In the genomic region with DNA sequence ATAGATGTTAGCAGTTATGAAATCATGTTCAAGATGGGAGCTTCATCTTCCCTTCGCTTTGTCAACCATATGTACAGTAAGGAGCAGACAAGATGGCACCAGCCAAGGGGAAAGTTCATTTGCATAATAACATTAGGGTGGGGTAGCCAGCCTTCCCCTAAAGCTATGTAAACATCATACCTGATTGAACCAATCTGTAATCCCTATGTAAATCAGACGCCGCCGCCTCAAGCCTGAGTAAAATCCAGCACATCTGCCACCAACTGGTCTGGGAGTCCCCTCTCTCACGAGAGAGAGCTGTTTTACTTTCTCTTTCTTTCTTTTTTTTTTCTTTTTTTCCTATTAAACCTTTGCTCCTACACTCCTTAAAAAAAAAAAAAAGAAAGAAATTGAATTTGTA, we compare ENCODE assay signal across 12 cellular contexts. TPM values are rescaled to one million over a fixed set of nuclear protein-coding genes. Genes with fewer than 3 reads are reported as not detected.
A peak's percentile ranks its signal among the peaks of the same experiment; 100 is the strongest.
DNase-seq lines count a peak whose midpoint lies in the region; ATAC-seq, FAIRE-seq and TF ChIP-seq lines count a peak whose summit lies in the region.
"Had no signal": no experiment of that assay in that cellular context is flagged by ENCODE, and none has a peak within 500 bp of the region (broad histone marks: within the 10 kb centered on the region; RNA-seq: fewer than 3 reads in every experiment).

No MANE protein-coding gene starts in this region.

- no peaks in the 10 kb centered on the region for H3K9me3 ChIP-seq in WERI-Rb-1 (ENCODE audit: severe bottlenecking)

- no peak for TF ChIP-seq CTCF in WERI-Rb-1 (IDR thresholded peaks at IDR 0.05; ENCODE audit: low read depth, low read length)

- FAIRE-seq in urothelium cell line (lab: Jason Lieb, UNC) = no peak

- no peak overlapping the region for H3K27ac Mint-ChIP-seq in activated CD4-positive, alpha-beta T cell treated with anti-CD3 and anti-CD28 coated beads, Interleukin-2, amount 10 ng/mL, durations not matched to agents 7 days and 5 days
- peak overlapping the region; percentile 68 for H3K27ac Mint-ChIP-seq in stimulated activated effector memory CD8-positive, alpha-beta T cell treated with anti-CD3 and anti-CD28 coated beads, Interleukin-12 subunit alpha, Interleukin-12 subunit beta, amount 100 ng/mL, for 72 hours
- H3K27ac Mint-ChIP-seq: stimulated activated naive CD8-positive, alpha-beta T cell treated with anti-CD3 and anti-CD28 coated beads, Interleukin-15, Interleukin-2, amounts not matched to agents 100 ng/mL and 50 ng/mL, for 24 hours had no signal

- H3K9me3 Mint-ChIP-seq in activated CD4-positive, alpha-beta T cell treated with anti-CD3 and anti-CD28 coated beads, Interleukin-2, amount 10 ng/mL, durations not matched to agents 7 days and 5 days = no peaks in the 10 kb centered on the region
- H3K9me3 Mint-ChIP-seq in stimulated activated effector memory CD8-positive, alpha-beta T cell treated with anti-CD3 and anti-CD28 coated beads, Interleukin-12 subunit alpha, Interleukin-12 subunit beta, amount 100 ng/mL, for 72 hours = no peaks in the 10 kb centered on the region
- H3K9me3 Mint-ChIP-seq: stimulated activated naive CD8-positive, alpha-beta T cell treated with anti-CD3 and anti-CD28 coated beads, Interleukin-15, Interleukin-2, amounts not matched to agents 100 ng/mL and 50 ng/mL, for 24 hours had no signal

- H3K36me3 ChIP-seq in WERI-Rb-1 = peaks cover 38% of the 10 kb centered on the region

- ATAC-seq in HG03039 (IDR thresholded peaks at IDR 0.05; ENCODE audit: unreplicated experiment) = peak; percentile 71
- ATAC-seq in stimulated activated effector memory CD8-positive, alpha-beta T cell treated with anti-CD3 and anti-CD28 coated beads, Interleukin-12 subunit alpha, Interleukin-12 subunit beta, amount 100 ng/mL, for 72 hours = peak; percentile 87

- peaks cover 45% of the 10 kb centered on the region for H3K36me3 Mint-ChIP-seq in activated CD4-positive, alpha-beta T cell treated with anti-CD3 and anti-CD28 coated beads, Interleukin-2, amount 10 ng/mL, durations not matched to agents 7 days and 5 days (ENCODE audit: low read depth)
- peaks cover 82% of the 10 kb centered on the region for H3K36me3 Mint-ChIP-seq in stimulated activated effector memory CD8-positive, alpha-beta T cell treated with anti-CD3 and anti-CD28 coated beads, Interleukin-12 subunit alpha, Interleukin-12 subunit beta, amount 100 ng/mL, for 72 hours

- H3K27ac ChIP-seq in WERI-Rb-1 = peak overlapping the region; percentile 57

- POLR2A ChIA-PET in activated CD4-positive, alpha-beta T cell treated with anti-CD3 and anti-CD28 coated beads, Interleukin-2, amount 10 ng/mL, durations not matched to agents 7 days and 5 days (lab: Charles Lee) = no interaction called here

- H3K4me1 Mint-ChIP-seq in activated CD4-positive, alpha-beta T cell treated with anti-CD3 and anti-CD28 coated beads, Interleukin-2, amount 10 ng/mL, durations not matched to agents 7 days and 5 days = peaks cover 14% of the 10 kb centered on the region
- H3K4me1 Mint-ChIP-seq in stimulated activated effector memory CD8-positive, alpha-beta T cell treated with anti-CD3 and anti-CD28 coated beads, Interleukin-12 subunit alpha, Interleukin-12 subunit beta, amount 100 ng/mL, for 72 hours = peaks cover 15% of the 10 kb centered on the region

- CTCF ChIA-PET in activated CD4-positive, alpha-beta T cell treated with anti-CD3 and anti-CD28 coated beads, Interleukin-2, amount 10 ng/mL, durations not matched to agents 7 days and 5 days (lab: Charles Lee) = interaction anchor here (0.7 to 1.5 kb wide), 7 partner anchors 9 to 1082 kb away, joined by 3 to 4 read pairs (median 3); no protein-coding TSS in a partner anchor

- H3K27me3 Mint-ChIP-seq in activated CD4-positive, alpha-beta T cell treated with anti-CD3 and anti-CD28 coated beads, Interleukin-2, amount 10 ng/mL, durations not matched to agents 7 days and 5 days = no peaks in the 10 kb centered on the region
- H3K27me3 Mint-ChIP-seq: stimulated activated naive CD8-positive, alpha-beta T cell treated with anti-CD3 and anti-CD28 coated beads, Interleukin-15, Interleukin-2, amounts not matched to agents 100 ng/mL and 50 ng/mL, for 24 hours had no signal

- no peaks in the 10 kb centered on the region for H3K27me3 ChIP-seq in WERI-Rb-1 (ENCODE audit: insufficient read depth, low read depth, severe bottlenecking)

- no peak overlapping the region for H3K4me3 Mint-ChIP-seq in activated CD4-positive, alpha-beta T cell treated with anti-CD3 and anti-CD28 coated beads, Interleukin-2, amount 10 ng/mL, durations not matched to agents 7 days and 5 days
- no peak overlapping the region for H3K4me3 Mint-ChIP-seq in stimulated activated effector memory CD8-positive, alpha-beta T cell treated with anti-CD3 and anti-CD28 coated beads, Interleukin-12 subunit alpha, Interleukin-12 subunit beta, amount 100 ng/mL, for 72 hours
- H3K4me3 Mint-ChIP-seq: stimulated activated naive CD8-positive, alpha-beta T cell treated with anti-CD3 and anti-CD28 coated beads, Interleukin-15, Interleukin-2, amounts not matched to agents 100 ng/mL and 50 ng/mL, for 24 hours had no signal

- peak; percentile 16 for DNase-seq in activated CD4-positive, alpha-beta T cell treated with anti-CD3 and anti-CD28 coated beads, Interleukin-2, amount 10 ng/mL, durations not matched to agents 7 days and 5 days
- no peak for DNase-seq in activated CD4-positive, alpha-beta T cell treated with anti-CD3 and anti-CD28 coated beads for 4 hours
- peak; percentile 80 for DNase-seq in WERI-Rb-1
- peak in 1 of 2 donors; percentile 64 for DNase-seq in stimulated activated effector memory CD8-positive, alpha-beta T cell treated with anti-CD3 and anti-CD28 coated beads, Interleukin-12 subunit alpha, Interleukin-12 subunit beta, amount 100 ng/mL, for 72 hours (ENCODE audit: low spot score in 2 of 2)
- no peak for DNase-seq in GF-D8 (lab: John Stamatoyannopoulos, UW)
- DNase-seq in ureter (ENCODE audit: low spot score) = no peak
- DNase-seq in urothelium cell line (ENCODE audit: low spot score) = no peak
- DNase-seq: AML-193; effector memory CD4-positive, alpha-beta T cell; nucleus accumbens had no signal

- H3K4me3 ChIP-seq in WERI-Rb-1 (ENCODE audit: low read depth, low read length) = no peak overlapping the region

RNA-seq across cellular contexts. Expression of a gene that starts 30.8 kb away (rescaled TPM):
- under 1 TPM; 0.62 to 0.77 TPM for total RNA-seq in activated CD4-positive, alpha-beta T cell treated with anti-CD3 and anti-CD28 coated beads, Interleukin-2, amount 10 ng/mL, durations not matched to agents 7 days and 5 days
- 7.0 TPM for total RNA-seq in ureter

RNA-seq across cellular contexts. Expression of a gene that starts 55.5 kb away (rescaled TPM):
- 10 to 100 TPM; 60.4 to 65.7 TPM for total RNA-seq in activated CD4-positive, alpha-beta T cell treated with anti-CD3 and anti-CD28 coated beads, Interleukin-2, amount 10 ng/mL, durations not matched to agents 7 days and 5 days
- total RNA-seq in ureter = 79.8 TPM

RNA-seq across cellular contexts. Expression of a gene that starts 57.3 kb away (rescaled TPM):
- total RNA-seq in activated CD4-positive, alpha-beta T cell treated with anti-CD3 and anti-CD28 coated beads, Interleukin-2, amount 10 ng/mL, durations not matched to agents 7 days and 5 days = 1 to 10 TPM in 1 of 2 experiments, under 1 TPM in 1; 0.97 to 1.1 TPM
- total RNA-seq in ureter = 41.6 TPM

Comparison
In these comparisons a context has a peak if more than half of its experiments do, and no peak if none do; other contexts are left out.
1. DNase-seq: peak in activated CD4-positive, alpha-beta T cell treated with anti-CD3 and anti-CD28 coated beads, Interleukin-2, amount 10 ng/mL, durations not matched to agents 7 days and 5 days (single experiment) and WERI-Rb-1 (single experiment); none in activated CD4-positive, alpha-beta T cell treated with anti-CD3 and anti-CD28 coated beads for 4 hours (0 of 2), GF-D8 (single experiment), ureter (single experiment) and urothelium cell line (single experiment).
2. RNA of a gene that starts 57.3 kb away (total RNA-seq): 41.6 TPM in ureter (single experiment); 0.97 to 1.1 TPM in activated CD4-positive, alpha-beta T cell treated with anti-CD3 and anti-CD28 coated beads, Interleukin-2, amount 10 ng/mL, durations not matched to agents 7 days and 5 days; every median in the first group is over 10 times any median in the second.